Comparison of ENCODE assay signal across 18 cellular contexts in genomic region chr10:62414359-62414758, GRCh38. TPM values are rescaled to one million over a fixed set of nuclear protein-coding genes. Genes with fewer than 3 reads are reported as not detected.
DNase-seq lines count a peak whose midpoint lies in the region; ATAC-seq, FAIRE-seq and TF ChIP-seq lines count a peak whose summit lies in the region.
"Had no signal": no experiment of that assay in that cellular context is flagged by ENCODE, and none has a peak within 500 bp of the region (broad histone marks: within the 10 kb centered on the region; RNA-seq: fewer than 3 reads in every experiment).

No MANE protein-coding gene starts in this region.

- H3K9me3 Mint-ChIP-seq in CD14-positive monocyte = peaks cover 8 to 20% (median 15%) of the 10 kb centered on the region in 7 donors
- peaks cover 18% of the 10 kb centered on the region for H3K9me3 Mint-ChIP-seq in HFFc6
- H3K9me3 Mint-ChIP-seq in astrocyte (ENCODE audit: unreplicated experiment) = peaks cover 17% of the 10 kb centered on the region

- H3K4me1 Mint-ChIP-seq in CD14-positive monocyte (no peaks in the 10 kb centered on the region), HFFc6 (ENCODE audit: low read depth) (peaks cover 10% of the 10 kb centered on the region; the same call in 1 of the 2 replicates), astrocyte (ENCODE audit: low read depth, unreplicated experiment) (peaks cover 2% of the 10 kb centered on the region)
- H3K4me1 Mint-ChIP-seq: activated CD4-positive, alpha-beta T cell treated with anti-CD3 and anti-CD28 coated beads, Interleukin-2, amount 10 ng/mL, durations not matched to agents 24 days and 14 days; activated naive CD8-positive, alpha-beta T cell treated with anti-CD3 and anti-CD28 coated beads, Interleukin-2, amount 10 ng/mL, durations not matched to agents 7 days and 5 days; CD8-positive, alpha-beta memory T cell had no signal

- no peak for DNase-seq in CD14-positive monocyte (ENCODE audit: low spot score)
- DNase-seq in HFFc6 = peak; percentile 10
- no peak for DNase-seq in astrocyte (ENCODE audit: low read depth)
- DNase-seq in kidney glomerular epithelial cell (lab: John Stamatoyannopoulos, UW) = peak; percentile 13
- no peak for DNase-seq in hippocampal formation (lab: John Stamatoyannopoulos, UW)
- DNase-seq: activated CD4-positive, alpha-beta T cell treated with anti-CD3 and anti-CD28 coated beads, Interleukin-2, amount 10 ng/mL, durations not matched to agents 24 days and 14 days; activated naive CD8-positive, alpha-beta T cell treated with anti-CD3 and anti-CD28 coated beads, Interleukin-2, amount 10 ng/mL, durations not matched to agents 7 days and 5 days; activated T-cell treated with anti-CD3 and anti-CD28 coated beads, Interleukin-2, amount 50 U/mL, for 48 hours; CD8-positive, alpha-beta memory T cell; central memory CD4-positive, alpha-beta T cell; GDM1; kidney; MV-4-11; NCI-H774; stimulated activated naive CD4-positive, alpha-beta T cell had no signal

- H3K27me3 ChIP-seq in astrocyte (ENCODE audit: insufficient read depth, low read length) = no peaks in the 10 kb centered on the region

- intact Hi-C loops in CD14-positive monocyte (cut with micrococcal nuclease) = no loop called here

- no peaks in the 10 kb centered on the region for H3K79me2 ChIP-seq in astrocyte (ENCODE audit: insufficient read depth, low read length)

- FAIRE-seq in astrocyte (lab: Jason Lieb, UNC) = no peak

- no peaks in the 10 kb centered on the region for H3K4me1 ChIP-seq in astrocyte (ENCODE audit: insufficient read depth, low read length)

- no peak overlapping the region for H3K4me2 ChIP-seq in astrocyte (ENCODE audit: low read length)

- ATAC-seq in GM21526 (IDR thresholded peaks at IDR 0.05; ENCODE audit: low FRiP score, unreplicated experiment) (no peak), HG02884 (IDR thresholded peaks at IDR 0.05; ENCODE audit: unreplicated experiment) (no peak)

- TF ChIP-seq CTCF in CD14-positive monocyte (IDR thresholded peaks at IDR 0.05) (peak; percentile 12), HFFc6 (IDR thresholded peaks at IDR 0.05) (peak; percentile 54), astrocyte (IDR thresholded peaks at IDR 0.05; ENCODE audit: insufficient read depth, low read depth, low read length) (peak; percentile 15)

- H3K27me3 Mint-ChIP-seq in CD14-positive monocyte (ENCODE audit: low read depth in 3 of 3) = peaks cover 0 to 21% (median 15%) of the 10 kb centered on the region in 3 donors
- H3K27me3 Mint-ChIP-seq in HFFc6 (ENCODE audit: insufficient read depth) = peaks cover 1% of the 10 kb centered on the region; the same call in 1 of the 2 replicates
- no peaks in the 10 kb centered on the region for H3K27me3 Mint-ChIP-seq in astrocyte (ENCODE audit: low read depth, unreplicated experiment)

- H3K9me3 ChIP-seq in astrocyte (ENCODE audit: insufficient read depth, low read depth, low read length) = no peaks in the 10 kb centered on the region

- H3K27ac Mint-ChIP-seq in CD14-positive monocyte (no peak overlapping the region), HFFc6 (no peak overlapping the region), astrocyte (ENCODE audit: unreplicated experiment) (no peak overlapping the region)
- H3K27ac Mint-ChIP-seq: activated CD4-positive, alpha-beta T cell treated with anti-CD3 and anti-CD28 coated beads, Interleukin-2, amount 10 ng/mL, durations not matched to agents 24 days and 14 days; activated naive CD8-positive, alpha-beta T cell treated with anti-CD3 and anti-CD28 coated beads, Interleukin-2, amount 10 ng/mL, durations not matched to agents 7 days and 5 days; CD8-positive, alpha-beta memory T cell; T-helper 2 cell treated with Interferon-gamma antibody and Interleukin-4, amounts not matched to agents 5 μg/mL and 100 μg/mL, for 36 hours had no signal

- no peak overlapping the region for H3K4me3 ChIP-seq in astrocyte (ENCODE audit: insufficient read depth, low read depth, low read length)

- H3K4me3 Mint-ChIP-seq in CD14-positive monocyte (no peak overlapping the region), HFFc6 (no peak overlapping the region), astrocyte (ENCODE audit: unreplicated experiment) (no peak overlapping the region)
- H3K4me3 Mint-ChIP-seq: activated CD4-positive, alpha-beta T cell treated with anti-CD3 and anti-CD28 coated beads, Interleukin-2, amount 10 ng/mL, durations not matched to agents 24 days and 14 days; activated naive CD8-positive, alpha-beta T cell treated with anti-CD3 and anti-CD28 coated beads, Interleukin-2, amount 10 ng/mL, durations not matched to agents 7 days and 5 days; CD8-positive, alpha-beta memory T cell; T-helper 2 cell treated with Interferon-gamma antibody and Interleukin-4, amounts not matched to agents 5 μg/mL and 100 μg/mL, for 36 hours had no signal

- no peaks in the 10 kb centered on the region for H3K36me3 Mint-ChIP-seq in CD14-positive monocyte
- H3K36me3 Mint-ChIP-seq in HFFc6 (ENCODE audit: low read depth) = peaks cover 19% of the 10 kb centered on the region
- H3K36me3 Mint-ChIP-seq in astrocyte (ENCODE audit: low read depth, unreplicated experiment) = peaks cover 12% of the 10 kb centered on the region

- no peak overlapping the region for H3K27ac ChIP-seq in astrocyte (ENCODE audit: low read depth, low read length)

- no peaks in the 10 kb centered on the region for H4K20me1 ChIP-seq in astrocyte (ENCODE audit: insufficient read depth, low read length)

- no peaks in the 10 kb centered on the region for H3K36me3 ChIP-seq in astrocyte (ENCODE audit: insufficient read depth, low read length)

- no peak overlapping the region for H2AFZ ChIP-seq in astrocyte (ENCODE audit: low read depth, low read length)

- no peak overlapping the region for H3K9ac ChIP-seq in astrocyte (ENCODE audit: low read length)

RNA-seq across cellular contexts. Expression of gene ZNF365, which starts 40.2 kb away (rescaled TPM):
- polyA plus RNA-seq in CD14-positive monocyte = not detected
- 10 to 100 TPM; 10.2 to 14.7 (median 11.3) TPM for total RNA-seq in HFFc6 (2021; fragmentation: NEBNext Ultra II Directional; extraction: Animal tissue kit (Norgen Biotek cat#: 25700))
- 8.9 and 11.0 TPM in 2 replicates for total RNA-seq in astrocyte
- total RNA-seq: activated CD4-positive, alpha-beta T cell treated with anti-CD3 and anti-CD28 coated beads, Interleukin-2, amount 10 ng/mL, durations not matched to agents 24 days and 14 days had no signal

Comparison
In these comparisons a context has a peak if more than half of its experiments do, and no peak if none do; other contexts are left out.
1. DNase-seq: peak in HFFc6 (single experiment) and kidney glomerular epithelial cell (single experiment); none in CD14-positive monocyte (single experiment), astrocyte (single experiment) and hippocampal formation (0 of 2).
2. Peak in every context shown above with its lines, with median percentiles within 50 percentile points of each other: CTCF ChIP-seq.